8 cellular contexts compared by ENCODE assay signal in genomic region chr10:102113261-102113955, GRCh38. TPM values are rescaled to one million over a fixed set of nuclear protein-coding genes. Genes with fewer than 3 reads are reported as not detected.
A peak's percentile ranks its signal among the peaks of the same experiment; 100 is the strongest.
DNase-seq lines count a peak whose midpoint lies in the region; ATAC-seq, FAIRE-seq and TF ChIP-seq lines count a peak whose summit lies in the region.

No MANE protein-coding gene starts in this region.

- H3K9me3 ChIP-seq in HCT116 (ENCODE audit: control insufficient read depth in 1 of 2, insufficient read depth in 1 of 2, low read depth in 1 of 2, low read length in 2 of 2) (no peaks in the 10 kb centered on the region), WERI-Rb-1 (ENCODE audit: severe bottlenecking) (no peaks in the 10 kb centered on the region), small intestine (ENCODE audit: control insufficient read depth, low read depth) (no peaks in the 10 kb centered on the region)

- peaks cover 29 to 31% of the 10 kb centered on the region in 2 experiments for H3K36me3 ChIP-seq in HCT116 (ENCODE audit: control insufficient read depth in 1 of 2, insufficient read depth in 2 of 2, low read length in 2 of 2)
- peaks cover 42% of the 10 kb centered on the region for H3K36me3 ChIP-seq in WERI-Rb-1
- peaks cover 18 to 19% of the 10 kb centered on the region in 2 donors for H3K36me3 ChIP-seq in small intestine (ENCODE audit: control insufficient read depth in 2 of 2, insufficient read depth in 2 of 2, low read length in 2 of 2)

- 37 to 45% (median 38%) methylated on average over 7 of the region's 7 CpGs for WGBS in small intestine, 3 donors

- TF ChIP-seq POLR2A in HCT116 (IDR thresholded peaks at IDR 0.05; ENCODE audit: borderline replicate concordance, extremely low read depth, insufficient read depth, insufficient read length), result no peak

- H3K4me3 ChIP-seq in HCT116 (replicated peaks in 1 of 2; ENCODE audit: low read depth in 1 of 2, low read length in 2 of 2) (peak overlapping the region; percentile 82 to 83), WERI-Rb-1 (ENCODE audit: low read depth, low read length) (peak overlapping the region; percentile 66), small intestine (ENCODE audit: low read depth in 1 of 2, low read length in 2 of 2) (peak overlapping the region; percentile 68 to 73)

- H3K27me3 ChIP-seq in HCT116 (ENCODE audit: insufficient read depth, low read length) (no peaks in the 10 kb centered on the region), WERI-Rb-1 (ENCODE audit: insufficient read depth, low read depth, severe bottlenecking) (no peaks in the 10 kb centered on the region), small intestine (ENCODE audit: control insufficient read depth in 2 of 2, insufficient read depth in 2 of 2, low read length in 2 of 2) (no peaks in the 10 kb centered on the region)

- peaks cover 50 to 54% of the 10 kb centered on the region in 2 experiments for H3K4me1 ChIP-seq in HCT116 (ENCODE audit: control insufficient read depth in 1 of 2, insufficient read depth in 2 of 2, low read length in 2 of 2)
- peaks cover 3 to 17% of the 10 kb centered on the region in 2 donors for H3K4me1 ChIP-seq in small intestine (ENCODE audit: control insufficient read depth in 2 of 2, insufficient read depth in 1 of 2, low read depth in 1 of 2, low read length in 1 of 2)

- H3K79me2 ChIP-seq in HCT116 (ENCODE audit: insufficient read depth, low read length), result peaks cover 64% of the 10 kb centered on the region

- no peak for FAIRE-seq in small intestine (lab: Jason Lieb, UNC)

- peak overlapping the region; percentile 86 for H3K9ac ChIP-seq in HCT116 (ENCODE audit: low read length)

- intact Hi-C loops in HCT116 (cut with micrococcal nuclease), result no loop called here

- no peaks in the 10 kb centered on the region; the same call in 1 of the 2 replicates for H4K20me1 ChIP-seq in HCT116 (ENCODE audit: insufficient read depth)

- DNase-seq in HCT116 (ENCODE audit: low read depth, low spot score), result no peak
- DNase-seq in WERI-Rb-1, result no peak
- DNase-seq in foreskin melanocyte, result peak; percentile 35
- DNase-seq in small intestine, result no peak
- no peak for DNase-seq in DMS79 (lab: John Stamatoyannopoulos, UW)
- DNase-seq in CD1c-positive myeloid dendritic cell (ENCODE audit: extremely low spot score), result no peak
- DNase-seq in UCSD-AML1 (lab: John Stamatoyannopoulos, UW; ENCODE audit: unreplicated experiment), result no peak

- ATAC-seq in HCT116, result no peak
- ATAC-seq in GM19351 (IDR thresholded peaks at IDR 0.05; ENCODE audit: unreplicated experiment), result no peak

- POLR2A ChIA-PET in HCT116 (lab: Charles Lee), result interaction anchor here (1.1 to 1.4 kb wide), 2 partner anchors 12 to 48 kb away, joined by 4 to 5 read pairs; no protein-coding TSS in a partner anchor

- TF ChIP-seq CTCF in HCT116 (IDR thresholded peaks at IDR 0.05 in 2 of 3, conservative IDR thresholded peaks at IDR 0.05 in 1 of 3; ENCODE audit: borderline replicate concordance in 1 of 3, insufficient read depth in 1 of 3, low read depth in 2 of 3, low read length in 2 of 3) (no peak), WERI-Rb-1 (IDR thresholded peaks at IDR 0.05; ENCODE audit: low read depth, low read length) (no peak)

- no peak overlapping the region for H2AFZ ChIP-seq in HCT116 (ENCODE audit: low read depth, low read length, poor library complexity, severe bottlenecking)

- peak overlapping the region; percentile 81 for H3K27ac ChIP-seq in HCT116 (ENCODE audit: low read depth, low read length)
- no peak overlapping the region; the same call in 1 of the 2 replicates for H3K27ac ChIP-seq in WERI-Rb-1
- peak overlapping the region in 1 of 2 donors; percentile 46 for H3K27ac ChIP-seq in small intestine (ENCODE audit: low read depth in 1 of 2, low read length in 1 of 2)

- H3K9me2 ChIP-seq in HCT116 (ENCODE audit: insufficient read depth), result no peaks in the 10 kb centered on the region

- no peak for TF ChIP-seq RAD21 in HCT116 (IDR thresholded peaks at IDR 0.05; ENCODE audit: low read depth)

- peak overlapping the region; percentile 94 for H3K4me2 ChIP-seq in HCT116 (ENCODE audit: low read length)

- CTCF ChIA-PET in HCT116 (lab: Charles Lee), result interaction anchor here (0.6 to 4.1 kb wide), 2 partner anchors 13 to 295 kb away, joined by 3 to 48 read pairs; partner anchors contain the start of gene OGA

- RAD21 ChIA-PET in HCT116 (lab: Charles Lee; ENCODE audit: low non-redundant PET in 1 of 2, low total read pairs in 2 of 2, uncharacterized antibody in 2 of 2, unreplicated experiment in 2 of 2), result interaction anchor here in 1 of 2 experiments (0.5 kb wide), 1 partner anchor 15 kb away, joined by 3 read pairs; no protein-coding TSS in a partner anchor

- TSS peak; percentile 46 for BruUV-seq in HCT116 (replicated peaks; lab: Mats Ljungman, UMichigan)

TF ChIP-seq in HCT116, 20 proteins besides CTCF, POLR2A, EP300 and RAD21 (continues in another document):
- TF ChIP-seq SIN3A (IDR thresholded peaks at IDR 0.05; ENCODE audit: low read depth), result no peak
- no peak for TF ChIP-seq YY1 (IDR thresholded peaks at IDR 0.05; ENCODE audit: extremely low read depth, insufficient replicate concordance, low read depth, low read length)
- no peak for TF ChIP-seq POLR2AphosphoS5 (IDR thresholded peaks at IDR 0.05; ENCODE audit: low read depth, low read length)
- no peak for TF ChIP-seq ZNF274 (IDR thresholded peaks at IDR 0.05; ENCODE audit: low read depth, low read length)
- no peak for TF ChIP-seq FOSL1 (IDR thresholded peaks at IDR 0.05; ENCODE audit: low read depth)
- no peak for TF ChIP-seq ATF3 (IDR thresholded peaks at IDR 0.05)
- no peak for TF ChIP-seq EGR1 (IDR thresholded peaks at IDR 0.05; ENCODE audit: low read depth)
- no peak for TF ChIP-seq EZH2 (IDR thresholded peaks at IDR 0.05)
- TF ChIP-seq REST (IDR thresholded peaks at IDR 0.05; ENCODE audit: low read depth), result no peak
- TF ChIP-seq SRF (IDR thresholded peaks at IDR 0.05; ENCODE audit: low read depth), result no peak
- TF ChIP-seq TCF7L2 (IDR thresholded peaks at IDR 0.05; ENCODE audit: borderline replicate concordance, extremely low read depth, insufficient read depth, insufficient read length), result no peak
- TF ChIP-seq ELF1 (IDR thresholded peaks at IDR 0.05; ENCODE audit: borderline replicate concordance, low read depth), result no peak
- TF ChIP-seq JUND (IDR thresholded peaks at IDR 0.05), result no peak
- no peak for TF ChIP-seq CEBPB (IDR thresholded peaks at IDR 0.05; ENCODE audit: low read depth)
- TF ChIP-seq ZFX (IDR thresholded peaks at IDR 0.05), result no peak
- no peak for TF ChIP-seq EZH2phosphoT487 (IDR thresholded peaks at IDR 0.05; ENCODE audit: borderline replicate concordance)
- no peak for TF ChIP-seq SP1 (IDR thresholded peaks at IDR 0.05; ENCODE audit: low read depth)
- TF ChIP-seq CBX3 (IDR thresholded peaks at IDR 0.05; ENCODE audit: low read depth), result no peak

RNA-seq across cellular contexts. Expression of gene LDB1, which starts 6.8 kb away (rescaled TPM):
- total RNA-seq in HCT116 (2021; ENCODE audit: unreplicated experiment), result 63.9 TPM
- 55.1 and 61.6 TPM in 2 replicates for polyA plus RNA-seq in HCT116 (2012)
- 10 to 100 TPM; 11.9 to 21.7 (median 11.9) TPM for polyA plus RNA-seq in small intestine

RNA-seq across cellular contexts. Expression of gene PPRC1, which starts 19.4 kb away (rescaled TPM):
- 93.0 TPM for total RNA-seq in HCT116 (2021; ENCODE audit: unreplicated experiment)
- 54.7 and 57.7 TPM in 2 replicates for polyA plus RNA-seq in HCT116 (2012)
- polyA plus RNA-seq in small intestine, result 10 to 100 TPM in 1 of 3 donors, 1 to 10 TPM in 2; 4.5 to 15.5 (median 8.4) TPM

RNA-seq across cellular contexts. Expression of gene NOLC1, which starts 38.8 kb away (rescaled TPM):
- total RNA-seq in HCT116 (2021; ENCODE audit: unreplicated experiment), result 231 TPM
- polyA plus RNA-seq in HCT116 (2012), result 108 and 121 TPM in 2 replicates
- polyA plus RNA-seq in small intestine, result 10 to 100 TPM; 12.7 to 48.9 (median 19.7) TPM

RNA-seq across cellular contexts. Expression of gene HPS6, which starts 48.3 kb away (rescaled TPM):
- 31.7 TPM for total RNA-seq in HCT116 (2021; ENCODE audit: unreplicated experiment)
- polyA plus RNA-seq in HCT116 (2012), result 16.4 and 20.0 TPM in 2 replicates
- 10 to 100 TPM; 13.0 to 13.6 (median 13.4) TPM for polyA plus RNA-seq in small intestine

RNA-seq across cellular contexts. Expression of gene ARMH3, which starts 57.4 kb away (rescaled TPM):
- 30.4 TPM for total RNA-seq in HCT116 (2021; ENCODE audit: unreplicated experiment)
- polyA plus RNA-seq in HCT116 (2012), result 19.3 and 19.9 TPM in 2 replicates
- 10 to 100 TPM; 14.1 to 19.1 (median 17.0) TPM for polyA plus RNA-seq in small intestine
